In the genomic region with DNA sequence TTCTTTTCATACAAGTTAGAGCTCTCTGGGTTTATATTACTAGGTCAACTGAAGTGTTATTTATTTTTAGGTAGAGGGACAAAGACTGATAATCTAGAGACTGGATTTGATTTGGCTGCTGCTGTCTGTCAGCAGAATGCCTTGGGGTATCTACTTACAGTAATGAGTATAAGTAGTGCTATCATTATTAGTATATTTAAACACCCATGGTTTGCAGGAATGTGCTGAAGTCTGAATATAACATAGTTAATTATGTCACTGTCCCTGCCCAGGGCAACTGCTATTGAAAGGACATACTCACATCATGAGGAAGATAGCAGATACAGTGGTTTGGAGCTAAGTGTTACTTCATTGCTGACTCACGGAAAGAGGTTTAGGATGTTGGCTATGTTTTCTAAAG, we compare ENCODE assay signal across 17 cellular contexts.
DNase-seq lines count a peak whose midpoint lies in the region; ATAC-seq and TF ChIP-seq lines count a peak whose summit lies in the region.
"Had no signal": no experiment of that assay in that cellular context is flagged by ENCODE, and none has a peak within 500 bp of the region (broad histone marks: within the 10 kb centered on the region; RNA-seq: fewer than 3 reads in every experiment).

No MANE protein-coding gene starts in this region.

- TF ChIP-seq CTCF in epithelial cell of esophagus (IDR thresholded peaks at IDR 0.05; ENCODE audit: insufficient read depth, low read depth, low read length, missing control alignments) (no peak), gastrocnemius medialis (IDR thresholded peaks at IDR 0.05 in 4 of 5, conservative IDR thresholded peaks at IDR 0.05 in 1 of 5) (no peak)

- peak; percentile 7 for DNase-seq in GM23248
- peak; percentile 4 for DNase-seq in NCI-H226
- peak; percentile 1 for DNase-seq in epithelial cell of esophagus (ENCODE audit: low read depth)
- peak; percentile 2 to 13 for DNase-seq in gastrocnemius medialis
- no peak for DNase-seq in mucosa of gallbladder (ENCODE audit: low spot score)
- DNase-seq: CD8-positive, alpha-beta memory T cell; HCEC 1CT; KG1; NCI-H1092 treated with DMSO at 0.1 percent for 48 hours; NCI-H1694 treated with DMSO at 0.1 percent for 48 hours; NCI-H774; SHP77 had no signal

- no peak overlapping the region for H3K9ac ChIP-seq in GM23248
- H3K9ac ChIP-seq: BLaER1 had no signal

- no peaks in the 10 kb centered on the region for H3K9me2 ChIP-seq in GM23248 (ENCODE audit: insufficient read depth)

- no peak for TF ChIP-seq POLR2A in gastrocnemius medialis (IDR thresholded peaks at IDR 0.05)

- H3K9me3 ChIP-seq in GM23248 (ENCODE audit: low read depth) (no peaks in the 10 kb centered on the region), gastrocnemius medialis (no peaks in the 10 kb centered on the region)

- no peak overlapping the region for H2AFZ ChIP-seq in GM23248

- H3K4me2 ChIP-seq in GM23248 (ENCODE audit: unreplicated experiment) = no peak overlapping the region
- H3K4me2 ChIP-seq: BLaER1 had no signal

- H3K27me3 ChIP-seq in GM23248 (replicated peaks; ENCODE audit: insufficient read depth) (no peaks in the 10 kb centered on the region), gastrocnemius medialis (no peaks in the 10 kb centered on the region)
- H3K27me3 ChIP-seq: BLaER1 had no signal

- 100% methylated on average over 1 of the region's 1 CpG for WGBS in GM23248 (ENCODE audit: low coverage in 1 of 2, low lambda C conversion rate in 2 of 2, missing lambda C conversion rate in 2 of 2), 2 experiments

- H3F3A ChIP-seq in GM23248 (ENCODE audit: insufficient read depth) = no peaks in the 10 kb centered on the region

- peaks cover 10% of the 10 kb centered on the region; the same call in 1 of the 2 replicates for H3K4me1 ChIP-seq in GM23248 (ENCODE audit: insufficient read depth)
- peaks cover 3 to 9% of the 10 kb centered on the region in 2 donors for H3K4me1 ChIP-seq in gastrocnemius medialis
- H3K4me1 ChIP-seq: BLaER1 had no signal

- intact Hi-C loops in gastrocnemius medialis (cut with DNase I; ENCODE audit: low total_unique reads) = no loop called here

- no peaks in the 10 kb centered on the region for H3K79me2 ChIP-seq in GM23248 (ENCODE audit: insufficient read depth)

- ATAC-seq in gastrocnemius medialis = peak; percentile 98
- ATAC-seq in GM21526 (IDR thresholded peaks at IDR 0.05; ENCODE audit: low FRiP score, unreplicated experiment) = no peak
- ATAC-seq in HG03571 (IDR thresholded peaks at IDR 0.05; ENCODE audit: unreplicated experiment) = no peak
- ATAC-seq: Panc1, SK-N-SH treated with all-trans-retinoic acid at 6 μM for 48 hours had no signal

- H3K27ac ChIP-seq in GM23248 = no peak overlapping the region
- H3K27ac ChIP-seq in gastrocnemius medialis = peak overlapping the region in 3 of 4 donors; percentile 68 to 76 (median 71)
- H3K27ac ChIP-seq: BLaER1 had no signal

- in situ Hi-C loops in GM23248 (cut with MboI) (no loop called here), gastrocnemius medialis (cut with MboI; ENCODE audit: low sequenced_read_pairs in 4 of 4) (no loop called here)

- H3K36me3 ChIP-seq in GM23248 (ENCODE audit: low read depth) (no peaks in the 10 kb centered on the region), gastrocnemius medialis (no peaks in the 10 kb centered on the region)
- H3K36me3 ChIP-seq: BLaER1 had no signal

- H4K20me1 ChIP-seq in GM23248 (ENCODE audit: insufficient read depth) = no peaks in the 10 kb centered on the region
- H4K20me1 ChIP-seq: BLaER1 had no signal

- H3K4me3 ChIP-seq in GM23248 = no peak overlapping the region
- H3K4me3 ChIP-seq in epithelial cell of esophagus (ENCODE audit: low read length) = no peak overlapping the region
- no peak overlapping the region for H3K4me3 ChIP-seq in gastrocnemius medialis
- H3K4me3 ChIP-seq: BLaER1 had no signal

Comparison
In these comparisons a context has a peak if more than half of its experiments do, and no peak if none do; other contexts are left out.
1. ATAC-seq: peak in gastrocnemius medialis (2 of 2); none in GM21526 (single experiment) and HG03571 (single experiment).